In the genomic region with DNA sequence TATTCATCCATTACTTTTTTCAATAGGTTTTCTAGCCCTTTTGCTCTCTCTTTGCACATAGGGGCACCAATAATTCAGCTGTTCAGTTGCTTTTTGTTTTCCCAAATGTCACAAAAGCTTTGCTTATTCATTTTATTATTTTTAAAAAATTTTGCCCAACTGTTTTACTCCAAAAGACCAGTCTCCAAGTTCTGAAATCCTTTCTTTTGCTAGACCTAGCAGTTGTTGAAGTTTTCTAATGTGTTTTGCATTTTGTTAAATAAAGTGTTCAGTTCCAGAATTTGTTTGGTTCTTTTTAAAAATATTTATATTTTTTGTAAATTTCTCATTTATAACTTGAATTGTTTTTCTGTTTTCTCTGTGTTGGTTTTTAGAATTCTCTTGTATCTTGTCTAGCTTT, we compare ENCODE assay signal across 30 cellular contexts.
"Had no signal": no experiment of that assay in that cellular context is flagged by ENCODE, and none has a peak within 500 bp of the region (broad histone marks: within the 10 kb centered on the region; RNA-seq: fewer than 3 reads in every experiment).

No MANE protein-coding gene starts in this region.

- H3K4me1 Mint-ChIP-seq: activated CD4-positive, alpha-beta T cell treated with anti-CD3 and anti-CD28 coated beads, Interleukin-2, amount 10 ng/mL, durations not matched to agents 24 days and 14 days; activated naive CD4-positive, alpha-beta T cell treated with anti-CD3 and anti-CD28 coated beads, Interleukin-2, amount 50 U/mL, for 24 hours; activated naive CD8-positive, alpha-beta T cell treated with anti-CD3 and anti-CD28 coated beads, Interleukin-2, amount 10 ng/mL, durations not matched to agents 7 days and 5 days; central memory CD8-positive, alpha-beta T cell had no signal

- FAIRE-seq: TTC549 had no signal

- DNase-seq: activated CD4-positive, alpha-beta T cell treated with anti-CD3 and anti-CD28 coated beads, Interleukin-2, amount 10 ng/mL, durations not matched to agents 24 days and 14 days; activated CD4-positive, alpha-beta T cell treated with anti-CD3 and anti-CD28 coated beads, Interleukin-2, amount 50 U/mL, for 4 hours; activated CD8-positive, alpha-beta T cell treated with anti-CD3 and anti-CD28 coated beads, Interleukin-2, amount 10 ng/mL, durations not matched to agents 7 days and 5 days; activated gamma-delta T cell; activated naive CD4-positive, alpha-beta T cell treated with Interleukin-2 at 50 U/mL for 16 hours; activated naive CD8-positive, alpha-beta T cell treated with anti-CD3 and anti-CD28 coated beads, Interleukin-2, amount 10 ng/mL, durations not matched to agents 7 days and 5 days; activated T-cell treated with anti-CD3 and anti-CD28 coated beads, Interleukin-2, amount 50 U/mL, for 24 hours; amygdala; Kasumi-1; MG63; NCI-H1048; NCI-H1105 treated with DMSO at 0.1 percent for 48 hours; NCI-H1436; NCI-H1694; NCI-H2029; NCI-H345; NCI-H524 treated with DMSO at 0.1 percent for 48 hours; NCI-H774; PC-3; Peyer's patch had no signal

- H3K27ac ChIP-seq: ascending aorta, cardiac muscle cell, Peyer's patch, RWPE1 had no signal

- H3K4me1 ChIP-seq: ascending aorta, Peyer's patch had no signal

- ATAC-seq: activated CD8-positive, alpha-beta T cell treated with anti-CD3 and anti-CD28 coated beads, Interleukin-2, amount 10 ng/mL, durations not matched to agents 7 days and 5 days; PC-3; Right ventricle myocardium inferior had no signal

- H3K4me3 ChIP-seq: ascending aorta, cardiac muscle cell, MG63, Peyer's patch had no signal

- H3K36me3 ChIP-seq: ascending aorta, cardiac muscle cell, MG63, Peyer's patch had no signal

- H3K36me3 Mint-ChIP-seq: activated naive CD8-positive, alpha-beta T cell treated with anti-CD3 and anti-CD28 coated beads, Interleukin-2, amount 10 ng/mL, durations not matched to agents 7 days and 5 days had no signal

- H3K27me3 Mint-ChIP-seq: activated CD4-positive, alpha-beta T cell treated with anti-CD3 and anti-CD28 coated beads, Interleukin-2, amount 10 ng/mL, durations not matched to agents 24 days and 14 days; activated naive CD4-positive, alpha-beta T cell treated with anti-CD3 and anti-CD28 coated beads, Interleukin-2, amount 50 U/mL, for 24 hours; activated naive CD8-positive, alpha-beta T cell treated with anti-CD3 and anti-CD28 coated beads, Interleukin-2, amount 10 ng/mL, durations not matched to agents 7 days and 5 days; activated T-cell treated with anti-CD3 and anti-CD28 coated beads, Interleukin-2, amount 50 U/mL, for 24 hours; central memory CD8-positive, alpha-beta T cell had no signal

- H3K27me3 ChIP-seq: ascending aorta, cardiac muscle cell, MG63, Peyer's patch had no signal

- H3K27ac Mint-ChIP-seq: activated CD4-positive, alpha-beta T cell treated with anti-CD3 and anti-CD28 coated beads, Interleukin-2, amount 10 ng/mL, durations not matched to agents 24 days and 14 days; activated CD8-positive, alpha-beta T cell treated with anti-CD3 and anti-CD28 coated beads, Interleukin-2, amount 10 ng/mL, durations not matched to agents 7 days and 5 days; activated naive CD4-positive, alpha-beta T cell treated with anti-CD3 and anti-CD28 coated beads, Interleukin-2, amount 50 U/mL, for 24 hours; activated naive CD8-positive, alpha-beta T cell treated with anti-CD3 and anti-CD28 coated beads, Interleukin-2, amount 10 ng/mL, durations not matched to agents 7 days and 5 days; activated T-cell treated with anti-CD3 and anti-CD28 coated beads, Interleukin-2, amount 50 U/mL, for 24 hours; activated T-helper 2 cell treated with anti-CD3 and anti-CD28 coated beads, Interferon-gamma antibody, Interleukin-2, Interleukin-4, amounts not matched to agents 10 μg/mL and 5 μg/mL and 100 μg/mL, durations not matched to agents 14 hours and 24 hours and 36 hours; T-helper 1 cell treated with Interleukin-12 subunit alpha and Interleukin-12 subunit beta and Interleukin-4 antibody, amounts not matched to agents 30 μg/mL and 1 μg/mL, for 36 hours; T-helper 2 cell treated with Interferon-gamma antibody and Interleukin-4, amounts not matched to agents 5 μg/mL and 100 μg/mL, for 36 hours had no signal

- H3K4me3 Mint-ChIP-seq: activated CD4-positive, alpha-beta T cell treated with anti-CD3 and anti-CD28 coated beads, Interleukin-2, amount 10 ng/mL, durations not matched to agents 24 days and 14 days; activated CD8-positive, alpha-beta T cell treated with anti-CD3 and anti-CD28 coated beads, Interleukin-2, amount 10 ng/mL, durations not matched to agents 7 days and 5 days; activated naive CD4-positive, alpha-beta T cell treated with anti-CD3 and anti-CD28 coated beads, Interleukin-2, amount 50 U/mL, for 24 hours; activated naive CD8-positive, alpha-beta T cell treated with anti-CD3 and anti-CD28 coated beads, Interleukin-2, amount 10 ng/mL, durations not matched to agents 7 days and 5 days; activated T-cell treated with anti-CD3 and anti-CD28 coated beads, Interleukin-2, amount 50 U/mL, for 24 hours; central memory CD8-positive, alpha-beta T cell; T-helper 1 cell treated with Interleukin-12 subunit alpha and Interleukin-12 subunit beta and Interleukin-4 antibody, amounts not matched to agents 30 μg/mL and 1 μg/mL, for 36 hours; T-helper 2 cell treated with Interferon-gamma antibody and Interleukin-4, amounts not matched to agents 5 μg/mL and 100 μg/mL, for 36 hours had no signal

- H3K9me3 ChIP-seq: MG63, Peyer's patch had no signal
